Comparison of ENCODE assay signal across 9 cellular contexts in genomic region chr11:3091846-3092602, GRCh38. TPM values are rescaled to one million over a fixed set of nuclear protein-coding genes. Genes with fewer than 3 reads are reported as not detected.
DNase-seq lines count a peak whose midpoint lies in the region; ATAC-seq, FAIRE-seq and TF ChIP-seq lines count a peak whose summit lies in the region.
"Had no signal": no experiment of that assay in that cellular context is flagged by ENCODE, and none has a peak within 500 bp of the region (broad histone marks: within the 10 kb centered on the region; RNA-seq: fewer than 3 reads in every experiment).

No MANE protein-coding gene starts in this region.

- H3K4me1 Mint-ChIP-seq in WTC11 = peaks cover 23% of the 10 kb centered on the region
- H3K4me1 Mint-ChIP-seq: activated naive CD4-positive, alpha-beta T cell treated with anti-CD3 and anti-CD28 coated beads, Interleukin-2, amount 50 U/mL, for 24 hours had no signal

- H3K27me3 Mint-ChIP-seq in WTC11 (ENCODE audit: low read depth) = peaks cover 7% of the 10 kb centered on the region
- H3K27me3 Mint-ChIP-seq: activated naive CD4-positive, alpha-beta T cell treated with anti-CD3 and anti-CD28 coated beads, Interleukin-2, amount 50 U/mL, for 24 hours had no signal

- ATAC-seq in WTC11 (peak; percentile 92), HG02938 (IDR thresholded peaks at IDR 0.05; ENCODE audit: unreplicated experiment) (no peak)

- H3K36me3 Mint-ChIP-seq in WTC11 = peaks cover 2% of the 10 kb centered on the region; the same call in 1 of the 2 replicates

- no peaks in the 10 kb centered on the region for H3K27me3 ChIP-seq in breast epithelium

- peak overlapping the region; percentile 21; the same call in 1 of the 2 replicates for H3K27ac Mint-ChIP-seq in WTC11
- H3K27ac Mint-ChIP-seq: activated naive CD4-positive, alpha-beta T cell treated with anti-CD3 and anti-CD28 coated beads, Interleukin-2, amount 50 U/mL, for 24 hours had no signal

- no peaks in the 10 kb centered on the region for H3K9me3 ChIP-seq in breast epithelium

- POLR2A ChIA-PET in WTC11 (lab: Charles Lee) = interaction anchor here (0.6 to 1.2 kb wide), 3 partner anchors 11 to 100 kb away, joined by 4 read pairs; partner anchors contain the start of genes CARS1 and NAP1L4

- intact Hi-C loops in breast epithelium (cut with DNase I; ENCODE audit: low total_unique reads) = loop anchor here (5.0 to 10.0 kb wide), 2 partner anchors 55 to 1817 kb away; no protein-coding TSS in a partner anchor

- DNase-seq in DMS 273 treated with DMSO at 0.1 percent for 48 hours (lab: John Stamatoyannopoulos, UW) (peak; percentile 4), H54 (ENCODE audit: insufficient read length, low spot score) (peak; percentile 89), NCI-H2107 treated with DMSO at 0.1 percent for 48 hours (lab: John Stamatoyannopoulos, UW; ENCODE audit: unreplicated experiment) (peak; percentile 32), WTC11 (ENCODE audit: low spot score) (peak; percentile 95), breast epithelium (ENCODE audit: low spot score in 2 of 2) (peak; percentile 53 to 71), kidney glomerular epithelial cell (lab: John Stamatoyannopoulos, UW) (peak; percentile 63)
- DNase-seq in stimulated activated CD4-positive, alpha-beta T cell treated with anti-CD3 and anti-CD28 coated beads, Interleukin-4, amount 100 ng/mL, for 1 hour = peak; percentile 68

- TF ChIP-seq POLR2A in H54 (IDR thresholded peaks at IDR 0.05; ENCODE audit: low read depth, low read length) (no peak), breast epithelium (IDR thresholded peaks at IDR 0.05) (no peak)

- H3K4me3 Mint-ChIP-seq in WTC11 = no peak overlapping the region
- H3K4me3 Mint-ChIP-seq: activated naive CD4-positive, alpha-beta T cell treated with anti-CD3 and anti-CD28 coated beads, Interleukin-2, amount 50 U/mL, for 24 hours had no signal

- no peaks in the 10 kb centered on the region for H3K4me1 ChIP-seq in breast epithelium

- CTCF ChIA-PET in WTC11 (lab: Charles Lee) = interaction anchor here (0.6 to 6.4 kb wide), 57 partner anchors 8 to 557 kb away, joined by 3 to 157 read pairs (median 5); partner anchors contain the start of genes CARS1, MRGPRE and NAP1L4

- H3K4me3 ChIP-seq in breast epithelium = no peak overlapping the region

- peaks cover 3% of the 10 kb centered on the region; the same call in 1 of the 2 replicates for H3K9me3 Mint-ChIP-seq in WTC11
- H3K9me3 Mint-ChIP-seq: activated naive CD4-positive, alpha-beta T cell treated with anti-CD3 and anti-CD28 coated beads, Interleukin-2, amount 50 U/mL, for 24 hours had no signal

- TF ChIP-seq CTCF in WTC11 (IDR thresholded peaks at IDR 0.05) (peak; percentile 100), breast epithelium (IDR thresholded peaks at IDR 0.05) (peak; percentile 97 to 98 (median 98))

- no peak for FAIRE-seq in H54 (lab: Jason Lieb, UNC)

- peak overlapping the region in 1 of 2 donors; percentile 63 for H3K27ac ChIP-seq in breast epithelium

- H3K36me3 ChIP-seq in breast epithelium = no peaks in the 10 kb centered on the region

TF ChIP-seq in WTC11, 78 proteins besides CTCF, POLR2A, EP300 and RAD21:
- TF ChIP-seq MAX (CRISPR knock-in tag; IDR thresholded peaks at IDR 0.05) (0 out of 2 replicates have a peak, but pooled peaks have one; percentile 18), MXD4 (CRISPR knock-in tag; IDR thresholded peaks at IDR 0.05; ENCODE audit: borderline replicate concordance) (no peak), FOXK1 (CRISPR knock-in tag; IDR thresholded peaks at IDR 0.05) (no peak), NFYB (CRISPR knock-in tag; conservative IDR thresholded peaks at IDR 0.05; ENCODE audit: low read depth) (no peak), MLX (CRISPR knock-in tag; IDR thresholded peaks at IDR 0.05) (no peak), ETV6 (CRISPR knock-in tag; IDR thresholded peaks at IDR 0.05) (peak; percentile 62; the same call in 1 of the 2 replicates), ZNF423 (CRISPR knock-in tag; IDR thresholded peaks at IDR 0.05) (peak; percentile 91), SP1 (CRISPR knock-in tag; conservative IDR thresholded peaks at IDR 0.05) (peak; percentile 67; the same call in 1 of the 2 replicates), ZNF416 (CRISPR knock-in tag; IDR thresholded peaks at IDR 0.05) (peak; percentile 51; the same call in 1 of the 2 replicates)
- TF ChIP-seq, protein P1, sequence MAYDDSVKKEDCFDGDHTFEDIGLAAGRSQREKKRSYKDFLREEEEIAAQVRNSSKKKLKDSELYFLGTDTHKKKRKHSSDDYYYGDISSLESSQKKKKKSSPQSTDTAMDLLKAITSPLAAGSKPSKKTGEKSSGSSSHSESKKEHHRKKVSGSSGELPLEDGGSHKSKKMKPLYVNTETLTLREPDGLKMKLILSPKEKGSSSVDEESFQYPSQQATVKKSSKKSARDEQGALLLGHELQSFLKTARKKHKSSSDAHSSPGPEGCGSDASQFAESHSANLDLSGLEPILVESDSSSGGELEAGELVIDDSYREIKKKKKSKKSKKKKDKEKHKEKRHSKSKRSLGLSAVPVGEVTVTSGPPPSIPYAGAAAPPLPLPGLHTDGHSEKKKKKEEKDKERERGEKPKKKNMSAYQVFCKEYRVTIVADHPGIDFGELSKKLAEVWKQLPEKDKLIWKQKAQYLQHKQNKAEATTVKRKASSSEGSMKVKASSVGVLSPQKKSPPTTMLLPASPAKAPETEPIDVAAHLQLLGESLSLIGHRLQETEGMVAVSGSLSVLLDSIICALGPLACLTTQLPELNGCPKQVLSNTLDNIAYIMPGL (CRISPR knock-in tag; IDR thresholded peaks at IDR 0.05) = peak; percentile 45; the same call in 1 of the 2 replicates
- TF ChIP-seq, protein P2, sequence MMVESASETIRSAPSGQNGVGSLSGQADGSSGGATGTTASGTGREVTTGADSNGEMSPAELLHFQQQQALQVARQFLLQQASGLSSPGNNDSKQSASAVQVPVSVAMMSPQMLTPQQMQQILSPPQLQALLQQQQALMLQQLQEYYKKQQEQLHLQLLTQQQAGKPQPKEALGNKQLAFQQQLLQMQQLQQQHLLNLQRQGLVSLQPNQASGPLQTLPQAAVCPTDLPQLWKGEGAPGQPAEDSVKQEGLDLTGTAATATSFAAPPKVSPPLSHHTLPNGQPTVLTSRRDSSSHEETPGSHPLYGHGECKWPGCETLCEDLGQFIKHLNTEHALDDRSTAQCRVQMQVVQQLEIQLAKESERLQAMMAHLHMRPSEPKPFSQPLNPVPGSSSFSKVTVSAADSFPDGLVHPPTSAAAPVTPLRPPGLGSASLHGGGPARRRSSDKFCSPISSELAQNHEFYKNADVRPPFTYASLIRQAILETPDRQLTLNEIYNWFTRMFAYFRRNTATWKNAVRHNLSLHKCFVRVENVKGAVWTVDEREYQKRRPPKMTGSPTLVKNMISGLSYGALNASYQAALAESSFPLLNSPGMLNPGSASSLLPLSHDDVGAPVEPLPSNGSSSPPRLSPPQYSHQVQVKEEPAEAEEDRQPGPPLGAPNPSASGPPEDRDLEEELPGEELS (CRISPR knock-in tag; IDR thresholded peaks at IDR 0.05) = no peak

RNA-seq across cellular contexts. Expression of gene CARS1, which starts 34.8 kb away (rescaled TPM):
- total RNA-seq in WTC11 (2021) = 57.9 to 92.0 TPM (median 62.0 TPM) in 3 replicates
- total RNA-seq in breast epithelium = 10 to 100 TPM; 30.1 to 42.6 (median 40.7) TPM

Comparison
In these comparisons a context has a peak if more than half of its experiments do, and no peak if none do; other contexts are left out.
1. DNase-seq: peak in every context shown above with its lines; median percentile 95 in WTC11; 89 in H54; 68 in stimulated activated CD4-positive, alpha-beta T cell treated with anti-CD3 and anti-CD28 coated beads, Interleukin-4, amount 100 ng/mL, for 1 hour; 63 in kidney glomerular epithelial cell; 62 in breast epithelium; 32 in NCI-H2107 treated with DMSO at 0.1 percent for 48 hours; 4 in DMS 273 treated with DMSO at 0.1 percent for 48 hours.